18 cellular contexts compared by ENCODE assay signal in genomic region chr20:48816282-48816860, GRCh38. TPM values are rescaled to one million over a fixed set of nuclear protein-coding genes. Genes with fewer than 3 reads are reported as not detected.
DNase-seq lines count a peak whose midpoint lies in the region; ATAC-seq and TF ChIP-seq lines count a peak whose summit lies in the region.
"Had no signal": no experiment of that assay in that cellular context is flagged by ENCODE, and none has a peak within 500 bp of the region (broad histone marks: within the 10 kb centered on the region; RNA-seq: fewer than 3 reads in every experiment).

No MANE protein-coding gene starts in this region.

- TF ChIP-seq POLR2A in prostate gland (IDR thresholded peaks at IDR 0.05) = no peak

- intact Hi-C loops in cardiac septum (cut with DNase I) (no loop called here), left cardiac atrium (cut with DNase I) (loop anchor here in 1 of 2 donors (10.0 kb wide), 1 partner anchor 132 kb away; no protein-coding TSS in a partner anchor), prostate gland (cut with DNase I) (no loop called here)

- 91% methylated on average over 9 of the region's 9 CpGs for WGBS in prostate gland

- H3K27me3 ChIP-seq in prostate gland (replicated peaks; ENCODE audit: insufficient read depth) = no peaks in the 10 kb centered on the region

- H3K4me1 Mint-ChIP-seq in T-helper 1 cell treated with Interleukin-12 subunit alpha and Interleukin-12 subunit beta and Interleukin-4 antibody, amounts not matched to agents 30 μg/mL and 1 μg/mL, for 36 hours (ENCODE audit: low read depth) = peaks cover 58% of the 10 kb centered on the region
- peaks cover 56 to 72% of the 10 kb centered on the region in 2 donors for H3K4me1 Mint-ChIP-seq in effector memory CD8-positive, alpha-beta T cell (ENCODE audit: low read depth in 2 of 2)

- TF ChIP-seq CTCF in prostate gland (IDR thresholded peaks at IDR 0.05) = no peak

- no peaks in the 10 kb centered on the region for H3K4me1 ChIP-seq in prostate gland (replicated peaks)

- peak overlapping the region; percentile 58 for H3K27ac Mint-ChIP-seq in T-helper 1 cell treated with Interleukin-12 subunit alpha and Interleukin-12 subunit beta and Interleukin-4 antibody, amounts not matched to agents 30 μg/mL and 1 μg/mL, for 36 hours
- H3K27ac Mint-ChIP-seq in effector memory CD8-positive, alpha-beta T cell = no peak overlapping the region

- ATAC-seq in left cardiac atrium = no peak
- ATAC-seq in effector memory CD8-positive, alpha-beta T cell (replicated peaks) = peak; percentile 16
- no peak for ATAC-seq in HG02938 (IDR thresholded peaks at IDR 0.05; ENCODE audit: unreplicated experiment)
- ATAC-seq in HG02588 (IDR thresholded peaks at IDR 0.05; ENCODE audit: unreplicated experiment) = no peak
- ATAC-seq: left lobe of liver, SK-N-SH treated with all-trans-retinoic acid at 6 μM for 48 hours had no signal

- no peaks in the 10 kb centered on the region for H3K9me3 Mint-ChIP-seq in T-helper 1 cell treated with Interleukin-12 subunit alpha and Interleukin-12 subunit beta and Interleukin-4 antibody, amounts not matched to agents 30 μg/mL and 1 μg/mL, for 36 hours
- no peaks in the 10 kb centered on the region for H3K9me3 Mint-ChIP-seq in effector memory CD8-positive, alpha-beta T cell

- H3K4me3 Mint-ChIP-seq in T-helper 1 cell treated with Interleukin-12 subunit alpha and Interleukin-12 subunit beta and Interleukin-4 antibody, amounts not matched to agents 30 μg/mL and 1 μg/mL, for 36 hours = no peak overlapping the region
- H3K4me3 Mint-ChIP-seq in effector memory CD8-positive, alpha-beta T cell = peak overlapping the region; percentile 98 to 99

- DNase-seq in cardiac septum (ENCODE audit: low spot score) (peak; percentile 33), left cardiac atrium (no peak), prostate gland (ENCODE audit: low spot score) (no peak)
- no peak for DNase-seq in effector memory CD8-positive, alpha-beta T cell
- DNase-seq: activated CD4-positive, alpha-beta T cell treated with anti-CD3 and anti-CD28 coated beads, Interleukin-2, amount 50 U/mL, for 1 hour; amniotic stem cell; central memory CD4-positive, alpha-beta T cell; EL; KBM-7; NCI-H1930; occipital lobe; stimulated activated CD4-positive, alpha-beta T cell treated with anti-CD3 and anti-CD28 coated beads, Interleukin-12 subunit alpha, Interleukin-12 subunit beta, amount 100 ng/mL, for 4 hours had no signal

- H3K9me3 ChIP-seq in prostate gland = no peaks in the 10 kb centered on the region
- H3K9me3 ChIP-seq: thoracic aorta had no signal

- H3K27me3 Mint-ChIP-seq in T-helper 1 cell treated with Interleukin-12 subunit alpha and Interleukin-12 subunit beta and Interleukin-4 antibody, amounts not matched to agents 30 μg/mL and 1 μg/mL, for 36 hours (ENCODE audit: low read depth) = no peaks in the 10 kb centered on the region
- no peaks in the 10 kb centered on the region for H3K27me3 Mint-ChIP-seq in effector memory CD8-positive, alpha-beta T cell

- no peaks in the 10 kb centered on the region for H3K36me3 ChIP-seq in prostate gland
- H3K36me3 ChIP-seq: thoracic aorta had no signal

- H3K4me3 ChIP-seq in prostate gland = no peak overlapping the region
- H3K4me3 ChIP-seq: thoracic aorta had no signal

- peaks cover 38% of the 10 kb centered on the region for H3K36me3 Mint-ChIP-seq in T-helper 1 cell treated with Interleukin-12 subunit alpha and Interleukin-12 subunit beta and Interleukin-4 antibody, amounts not matched to agents 30 μg/mL and 1 μg/mL, for 36 hours (ENCODE audit: low read depth)
- H3K36me3 Mint-ChIP-seq in effector memory CD8-positive, alpha-beta T cell (ENCODE audit: insufficient read depth) = peaks cover 45% of the 10 kb centered on the region

- H3K27ac ChIP-seq in prostate gland = no peak overlapping the region
- H3K27ac ChIP-seq: thoracic aorta had no signal

RNA-seq across cellular contexts. Expression of gene PREX1, which starts 11.4 kb away (rescaled TPM):
- total RNA-seq in cardiac septum (13.9 TPM), left cardiac atrium (10 to 100 TPM; 16.0 to 17.4 TPM), prostate gland (10 to 100 TPM in 1 of 2 donors, 1 to 10 TPM in 1; 7.4 to 37.9 TPM)
